12 cellular contexts compared by ENCODE assay signal in genomic region chr5:134541736-134542376, GRCh38. TPM values are rescaled to one million over a fixed set of nuclear protein-coding genes. Genes with fewer than 3 reads are reported as not detected.
DNase-seq lines count a peak whose midpoint lies in the region; ATAC-seq, FAIRE-seq and TF ChIP-seq lines count a peak whose summit lies in the region.
"Had no signal": no experiment of that assay in that cellular context is flagged by ENCODE, and none has a peak within 500 bp of the region (broad histone marks: within the 10 kb centered on the region; RNA-seq: fewer than 3 reads in every experiment).

No MANE protein-coding gene starts in this region.

- no peaks in the 10 kb centered on the region for H3K9me3 ChIP-seq in OCI-LY1 (ENCODE audit: low read length)
- H3K9me3 ChIP-seq in kidney (ENCODE audit: control insufficient read depth in 1 of 2, low read length in 2 of 2) = no peaks in the 10 kb centered on the region
- no peaks in the 10 kb centered on the region for H3K9me3 ChIP-seq in suprapubic skin
- H3K9me3 ChIP-seq: uterus had no signal

- no peak overlapping the region for H3K4me3 Mint-ChIP-seq in activated CD4-positive, alpha-beta T cell treated with anti-CD3 and anti-CD28 coated beads for 36 hours

- 58% methylated on average over 2 of the region's 4 CpGs for WGBS in suprapubic skin

- H3F3A ChIP-seq in OCI-LY1 (ENCODE audit: insufficient read depth, low read length) = no peaks in the 10 kb centered on the region

- H3K27ac Mint-ChIP-seq in activated CD4-positive, alpha-beta T cell treated with anti-CD3 and anti-CD28 coated beads for 36 hours = peak overlapping the region; percentile 37

- H3K9ac ChIP-seq in OCI-LY1 (ENCODE audit: low read length) (no peak overlapping the region), kidney (ENCODE audit: low read length in 2 of 2) (no peak overlapping the region)

- no peak for TF ChIP-seq EP300 in suprapubic skin (IDR thresholded peaks at IDR 0.05)

- H3K27me3 Mint-ChIP-seq in activated CD4-positive, alpha-beta T cell treated with anti-CD3 and anti-CD28 coated beads for 36 hours = no peaks in the 10 kb centered on the region

- peaks cover 62% of the 10 kb centered on the region for H3K4me1 Mint-ChIP-seq in activated CD4-positive, alpha-beta T cell treated with anti-CD3 and anti-CD28 coated beads for 36 hours

- H3K9me2 ChIP-seq in OCI-LY1 (ENCODE audit: low read depth, low read length) = no peaks in the 10 kb centered on the region

- intact Hi-C loops in activated CD4-positive, alpha-beta T cell treated with anti-CD3 and anti-CD28 coated beads for 36 hours (cut with DNase I, micrococcal nuclease) = no loop called here
- intact Hi-C loops in kidney (cut with DNase I) = no loop called here

- H3K4me3 ChIP-seq in OCI-LY1 (ENCODE audit: low read depth, low read length, poor library complexity, severe bottlenecking) = no peak overlapping the region
- no peak overlapping the region for H3K4me3 ChIP-seq in kidney (ENCODE audit: low read length in 2 of 2)
- H3K4me3 ChIP-seq in suprapubic skin = no peak overlapping the region
- H3K4me3 ChIP-seq: uterus had no signal

- no peak for FAIRE-seq in kidney (lab: Jason Lieb, UNC)
- FAIRE-seq: A204.1 had no signal

- H3K36me3 ChIP-seq in OCI-LY1 (ENCODE audit: insufficient read depth, low read length) (peaks cover 37% of the 10 kb centered on the region; the same call in 1 of the 2 replicates), kidney (ENCODE audit: control insufficient read depth in 1 of 2, insufficient read depth in 2 of 2, low read length in 2 of 2) (peaks cover 31 to 57% of the 10 kb centered on the region in 2 donors), suprapubic skin (peaks cover 78% of the 10 kb centered on the region)
- H3K36me3 ChIP-seq: uterus had no signal

- peak; percentile 61 for DNase-seq in activated CD4-positive, alpha-beta T cell treated with anti-CD3 and anti-CD28 coated beads for 36 hours
- DNase-seq in activated CD4-positive, alpha-beta T cell treated with anti-CD3 and anti-CD28 coated beads for 1 hour = no peak
- DNase-seq in erythroblast (lab: John Stamatoyannopoulos, UW) (peak; percentile 44 to 50), retina (peak; percentile 22), GDM1 (lab: John Stamatoyannopoulos, UW) (no peak), kidney (no peak), suprapubic skin (ENCODE audit: low spot score in 2 of 2) (no peak)
- DNase-seq: amygdala had no signal

- H3K4me1 ChIP-seq in OCI-LY1 (ENCODE audit: insufficient read depth, low read length, severe bottlenecking) (peaks cover 70% of the 10 kb centered on the region), kidney (ENCODE audit: control insufficient read depth in 1 of 2, insufficient read depth in 1 of 2, low read depth in 1 of 2, low read length in 2 of 2) (peaks cover 6 to 9% of the 10 kb centered on the region in 2 donors), suprapubic skin (peaks cover 36% of the 10 kb centered on the region)

- no peak overlapping the region for H2AFZ ChIP-seq in OCI-LY1 (ENCODE audit: low read length)

- TF ChIP-seq POLR2A in erythroblast (IDR thresholded peaks at IDR 0.05; ENCODE audit: low read length) (no peak), suprapubic skin (IDR thresholded peaks at IDR 0.05) (no peak)

- ATAC-seq in activated CD4-positive, alpha-beta T cell treated with anti-CD3 and anti-CD28 coated beads for 36 hours = no peak

- H3K27me3 ChIP-seq in OCI-LY1 (ENCODE audit: insufficient read depth, low read length) (no peaks in the 10 kb centered on the region), suprapubic skin (no peaks in the 10 kb centered on the region)
- H3K27me3 ChIP-seq: uterus had no signal

- H3K9me3 Mint-ChIP-seq in activated CD4-positive, alpha-beta T cell treated with anti-CD3 and anti-CD28 coated beads for 36 hours (ENCODE audit: low read depth) = no peaks in the 10 kb centered on the region

- CTCF ChIA-PET in activated CD4-positive, alpha-beta T cell treated with anti-CD3 and anti-CD28 coated beads for 36 hours (lab: Charles Lee) = interaction anchor here (0.7 to 1.3 kb wide), 4 partner anchors 9 to 54 kb away, joined by 3 to 4 read pairs (median 3); no protein-coding TSS in a partner anchor

- peak overlapping the region; percentile 93 for H3K27ac ChIP-seq in OCI-LY1 (ENCODE audit: low read depth, low read length, poor library complexity, severe bottlenecking)
- no peak overlapping the region for H3K27ac ChIP-seq in kidney (ENCODE audit: low read depth in 2 of 2, low read length in 2 of 2)
- H3K27ac ChIP-seq in suprapubic skin = no peak overlapping the region
- H3K27ac ChIP-seq: HL-60, uterus had no signal

- H3K36me3 Mint-ChIP-seq in activated CD4-positive, alpha-beta T cell treated with anti-CD3 and anti-CD28 coated beads for 36 hours (ENCODE audit: low read depth) = peaks cover 39% of the 10 kb centered on the region

- POLR2A ChIA-PET in activated CD4-positive, alpha-beta T cell treated with anti-CD3 and anti-CD28 coated beads for 36 hours (lab: Charles Lee) = interaction anchor here (0.5 to 1.8 kb wide), 3 partner anchors 15 to 32 kb away, joined by 3 to 6 read pairs (median 4); no protein-coding TSS in a partner anchor

- TF ChIP-seq CTCF in OCI-LY1 (IDR thresholded peaks at IDR 0.05; ENCODE audit: low read length) (no peak), kidney (IDR thresholded peaks at IDR 0.05; ENCODE audit: borderline replicate concordance, extremely low read depth, insufficient read depth) (no peak), suprapubic skin (IDR thresholded peaks at IDR 0.05) (no peak)

- no peaks in the 10 kb centered on the region for H3K79me2 ChIP-seq in OCI-LY1 (ENCODE audit: insufficient read depth, low read length)

- no peaks in the 10 kb centered on the region for H4K20me1 ChIP-seq in OCI-LY1 (ENCODE audit: insufficient read depth, low read length)

- no peak overlapping the region; the same call in 1 of the 2 replicates for H3K4me2 ChIP-seq in OCI-LY1 (ENCODE audit: low read length)

RNA-seq across cellular contexts. Expression of gene JADE2, which starts 16.4 kb away (rescaled TPM):
- 10 to 100 TPM; 58.1 to 68.0 TPM for total RNA-seq in activated CD4-positive, alpha-beta T cell treated with anti-CD3 and anti-CD28 coated beads for 36 hours
- total RNA-seq in kidney (99.6 TPM), suprapubic skin (10 to 100 TPM; 31.4 to 62.1 (median 56.6) TPM)
- 9.2 TPM for polyA plus RNA-seq in kidney (ENCODE audit: insufficient read depth, low read depth, low replicate concordance)

Comparison
In these comparisons a context has a peak if more than half of its experiments do, and no peak if none do; other contexts are left out.
1. DNase-seq: peak in activated CD4-positive, alpha-beta T cell treated with anti-CD3 and anti-CD28 coated beads for 36 hours (single experiment), erythroblast (2 of 2) and retina (single experiment); none in activated CD4-positive, alpha-beta T cell treated with anti-CD3 and anti-CD28 coated beads for 1 hour (single experiment), GDM1 (single experiment), kidney (single experiment) and suprapubic skin (0 of 2).